In the genomic region with DNA sequence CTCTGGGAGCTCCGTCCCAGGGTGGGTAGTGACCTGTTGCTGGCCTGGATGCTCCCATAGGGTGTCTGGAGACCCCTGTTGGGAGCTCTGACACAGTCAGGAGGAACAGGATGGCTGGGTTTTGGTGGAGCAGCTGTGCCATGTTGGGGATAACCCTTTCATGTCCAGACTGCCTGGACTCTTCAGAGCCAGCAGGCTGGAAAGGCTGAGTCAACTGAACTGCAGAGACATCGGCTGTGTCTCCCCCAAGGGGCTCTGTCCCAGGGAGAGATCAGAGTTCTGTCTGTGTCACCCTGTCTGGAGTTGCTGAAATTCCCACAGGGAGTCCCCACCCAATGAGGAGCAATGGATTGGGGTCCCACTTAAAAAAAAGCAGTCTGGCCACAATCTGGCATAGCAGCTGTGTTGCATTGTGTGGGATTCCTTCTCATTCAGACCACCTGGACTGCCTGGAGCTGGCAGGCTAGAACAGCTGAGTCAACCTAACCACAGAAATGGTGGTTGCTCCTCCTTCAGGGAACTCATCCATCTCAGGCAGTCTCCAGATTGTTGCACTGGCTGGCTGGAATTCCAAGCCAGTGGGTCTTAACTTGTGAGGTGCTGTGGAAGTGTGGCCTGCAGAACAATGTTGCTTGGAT, we compare ENCODE assay signal across 13 cellular contexts. TPM values are rescaled to one million over a fixed set of nuclear protein-coding genes. Genes with fewer than 3 reads are reported as not detected.
DNase-seq lines count a peak whose midpoint lies in the region; ATAC-seq and TF ChIP-seq lines count a peak whose summit lies in the region.
"Had no signal": no experiment of that assay in that cellular context is flagged by ENCODE, and none has a peak within 500 bp of the region (broad histone marks: within the 10 kb centered on the region; RNA-seq: fewer than 3 reads in every experiment).

No MANE protein-coding gene starts in this region.

- H3K4me1 ChIP-seq in tibial nerve, result no peaks in the 10 kb centered on the region
- H3K4me1 ChIP-seq: esophagus muscularis mucosa, suprapubic skin had no signal

- no peak overlapping the region for H3K27ac ChIP-seq in tibial nerve
- H3K27ac ChIP-seq: cardiac muscle cell, esophagus muscularis mucosa, suprapubic skin had no signal

- peaks cover 0 to 63% (median 0%) of the 10 kb centered on the region in 3 donors for H3K36me3 ChIP-seq in tibial nerve
- H3K36me3 ChIP-seq: cardiac muscle cell, suprapubic skin had no signal

- TF ChIP-seq POLR2A in tibial nerve (IDR thresholded peaks at IDR 0.05), result no peak

- peaks cover 0 to 70% (median 16%) of the 10 kb centered on the region in 4 donors for H3K9me3 ChIP-seq in tibial nerve

- H3K4me3 ChIP-seq in choroid plexus epithelial cell (ENCODE audit: low read depth, low read length) (no peak overlapping the region), tibial nerve (no peak overlapping the region)
- H3K4me3 ChIP-seq: cardiac muscle cell, esophagus muscularis mucosa, suprapubic skin had no signal

- no peaks in the 10 kb centered on the region for H3K27me3 ChIP-seq in tibial nerve
- H3K27me3 ChIP-seq: cardiac muscle cell, esophagus muscularis mucosa, suprapubic skin had no signal

- DNase-seq in DMS 273 treated with DMSO at 0.1 percent for 48 hours (lab: John Stamatoyannopoulos, UW) (peak; percentile 75), NCI-H226 (peak; percentile 93), choroid plexus epithelial cell (ENCODE audit: low read depth) (peak; percentile 96), non-pigmented ciliary epithelial cell (ENCODE audit: low read depth) (peak; percentile 89), tibial nerve (ENCODE audit: low spot score in 2 of 2) (no peak)
- DNase-seq in stimulated activated CD4-positive, alpha-beta T cell treated with anti-CD3 and anti-CD28 coated beads, Interleukin-12 subunit alpha, Interleukin-12 subunit beta, amount 100 ng/mL, for 4 hours, result no peak
- DNase-seq: left colon, NCI-H187 treated with DMSO at 0.1 percent for 48 hours had no signal

- ATAC-seq in GM19397 (IDR thresholded peaks at IDR 0.05; ENCODE audit: unreplicated experiment) (no peak), HG03175 (IDR thresholded peaks at IDR 0.05; ENCODE audit: unreplicated experiment) (no peak)
- ATAC-seq: left colon had no signal

- TF ChIP-seq CTCF in choroid plexus epithelial cell (conservative IDR thresholded peaks at IDR 0.05; ENCODE audit: low read depth, low read length) (no peak), tibial nerve (IDR thresholded peaks at IDR 0.05) (no peak)

- 94 to 100% methylated on average over 2 of the region's 2 CpGs for WGBS in tibial nerve, 2 donors

- TF ChIP-seq EP300 in tibial nerve (IDR thresholded peaks at IDR 0.05), result no peak

RNA-seq across cellular contexts. Expression of a gene that starts 37.2 kb away (rescaled TPM):
- 10 to 100 TPM; 33.9 to 47.9 (median 40.1) TPM for total RNA-seq in tibial nerve

Comparison
In these comparisons a context has a peak if more than half of its experiments do, and no peak if none do; other contexts are left out.
1. DNase-seq: peak in DMS 273 treated with DMSO at 0.1 percent for 48 hours (single experiment), NCI-H226 (single experiment), choroid plexus epithelial cell (single experiment) and non-pigmented ciliary epithelial cell (single experiment); none in tibial nerve (0 of 2) and stimulated activated CD4-positive, alpha-beta T cell treated with anti-CD3 and anti-CD28 coated beads, Interleukin-12 subunit alpha, Interleukin-12 subunit beta, amount 100 ng/mL, for 4 hours (single experiment).